Comparison of ENCODE assay signal across 1 cellular context in genomic region chr2:24920813-24921441, GRCh38.
TF ChIP-seq lines count a peak whose summit lies in the region.

No MANE protein-coding gene starts in this region.

TF ChIP-seq in HepG2, 621 proteins besides CTCF, POLR2A, EP300 and RAD21 (continued from another document):
- TF ChIP-seq SKIL (CRISPR knock-in tag; IDR thresholded peaks at IDR 0.05; ENCODE audit: borderline replicate concordance) = no peak
- TF ChIP-seq STAG1 (CRISPR knock-in tag; IDR thresholded peaks at IDR 0.05) = peak; percentile 33; the same call in 1 of the 2 replicates
- TF ChIP-seq SMC3 (IDR thresholded peaks at IDR 0.05; ENCODE audit: low read length) = peak; percentile 49; the same call in 1 of the 2 replicates
- peak; percentile 33; the same call in 1 of the 2 replicates for TF ChIP-seq ONECUT2 (CRISPR knock-in tag; IDR thresholded peaks at IDR 0.05)
- peak; percentile 72 for TF ChIP-seq ZNF800 (CRISPR knock-in tag; IDR thresholded peaks at IDR 0.05)
- no peak for TF ChIP-seq ZBTB1 (CRISPR knock-in tag; IDR thresholded peaks at IDR 0.05; ENCODE audit: borderline replicate concordance)
- no peak for TF ChIP-seq AFF4 (CRISPR knock-in tag; IDR thresholded peaks at IDR 0.05)
- no peak for TF ChIP-seq HNRNPH1 (optimal IDR thresholded peaks at IDR 0.05; ENCODE audit: low read depth, low read length)
- TF ChIP-seq MAF1 (CRISPR knock-in tag; IDR thresholded peaks at IDR 0.05; ENCODE audit: borderline replicate concordance) = no peak
- no peak for TF ChIP-seq CREBL2 (CRISPR knock-in tag; IDR thresholded peaks at IDR 0.05; ENCODE audit: borderline replicate concordance)
- TF ChIP-seq GMEB2 (CRISPR knock-in tag; IDR thresholded peaks at IDR 0.05; ENCODE audit: low read depth) = no peak
- TF ChIP-seq BHLHE40 (IDR thresholded peaks at IDR 0.05; ENCODE audit: low read length) = no peak
- TF ChIP-seq XRCC5 (optimal IDR thresholded peaks at IDR 0.05; ENCODE audit: low read length) = peak; percentile 58
- 0 out of 2 replicates have a peak, but pooled peaks have one; percentile 29 for TF ChIP-seq BCL6 (CRISPR knock-in tag; IDR thresholded peaks at IDR 0.05)
- peak; percentile 13; the same call in 1 of the 2 replicates for TF ChIP-seq ZNF574 (CRISPR knock-in tag; IDR thresholded peaks at IDR 0.05)
- peak; percentile 63; the same call in 1 of the 2 replicates for TF ChIP-seq ZNF512B (CRISPR knock-in tag; IDR thresholded peaks at IDR 0.05; ENCODE audit: borderline replicate concordance)
- no peak for TF ChIP-seq ZNF501 (CRISPR knock-in tag; IDR thresholded peaks at IDR 0.05)
- TF ChIP-seq CEBPZ (IDR thresholded peaks at IDR 0.05; ENCODE audit: low read length) = no peak
- TF ChIP-seq ZNF777 (CRISPR knock-in tag; IDR thresholded peaks at IDR 0.05) = 0 out of 2 replicates have a peak, but pooled peaks have one; percentile 21
- TF ChIP-seq SNAPC2 (CRISPR knock-in tag; IDR thresholded peaks at IDR 0.05) = no peak
- no peak for TF ChIP-seq TSC22D2 (CRISPR knock-in tag; IDR thresholded peaks at IDR 0.05; ENCODE audit: borderline replicate concordance)
